ENCODE assay signal across 8 cellular contexts in the genomic region with DNA sequence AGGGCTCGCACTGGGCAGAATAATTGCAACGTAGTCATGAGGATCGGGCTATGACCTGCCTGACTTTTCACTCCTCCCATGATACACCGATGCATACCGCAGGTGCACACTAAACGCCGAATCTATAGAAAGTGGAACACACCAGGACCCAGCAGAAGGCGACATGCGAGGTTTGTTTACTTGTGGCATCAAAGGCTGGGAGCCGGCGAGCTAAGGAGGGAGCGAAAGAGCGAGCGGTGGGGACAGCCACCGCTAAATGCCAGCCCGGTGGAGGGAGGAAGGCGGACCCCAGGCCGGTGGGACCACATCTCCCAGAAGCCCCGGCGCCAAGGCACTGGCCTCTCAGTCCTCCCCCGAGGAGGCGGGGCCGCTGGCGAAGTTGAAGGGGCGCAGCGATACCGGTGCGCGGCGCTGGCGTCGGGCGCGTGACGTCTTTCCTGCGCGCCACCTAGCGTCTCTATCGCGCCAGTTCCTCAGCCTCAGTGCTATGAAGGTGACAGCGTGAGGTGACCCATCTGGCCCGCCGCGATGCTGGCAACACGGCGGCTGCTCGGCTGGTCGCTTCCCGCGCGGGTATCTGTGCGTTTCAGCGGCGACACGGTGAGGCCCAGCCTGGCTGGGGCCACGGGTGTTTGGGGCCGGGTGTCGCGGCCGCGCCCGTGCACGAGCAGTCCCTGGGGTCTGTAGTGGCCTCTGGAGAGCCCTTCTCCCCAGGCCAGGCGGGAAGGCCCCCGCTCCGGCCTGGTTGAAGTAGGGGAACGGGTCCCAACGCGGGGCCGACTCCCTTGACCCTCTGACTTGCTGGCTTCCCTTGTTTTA. TPM values are rescaled to one million over a fixed set of nuclear protein-coding genes. Genes with fewer than 3 reads are reported as not detected.
DNase-seq lines count a peak whose midpoint lies in the region; ATAC-seq and TF ChIP-seq lines count a peak whose summit lies in the region.

NDUFV1 (plus strand) TSS at position 460 of the 819 bp plus-strand sequence; CDS start at position 529, 69 bp downstream.

- H3K4me3 ChIP-seq in dorsolateral prefrontal cortex (peak within 1 kb of the TSS; percentile 71 to 100 (median 98)), lower lobe of right lung (peak within 1 kb of the TSS; percentile 99)

- H3K27me3 ChIP-seq in CD4-positive, alpha-beta T cell (ENCODE audit: control insufficient read depth, insufficient read depth, low read length) = peaks cover 3% of the 10 kb centered on the region
- H3K27me3 ChIP-seq in dorsolateral prefrontal cortex (no peaks in the 10 kb centered on the region), lower lobe of right lung (ENCODE audit: low read depth) (no peaks in the 10 kb centered on the region)

- DNase-seq in CD4-positive, alpha-beta T cell = peak; percentile 93 to 98 (median 96)
- DNase-seq in HK-2 (ENCODE audit: unreplicated experiment) (peak; percentile 86), NCI-H82 treated with DMSO at 0.1 percent for 48 hours (lab: John Stamatoyannopoulos, UW; ENCODE audit: unreplicated experiment) (peak; percentile 72), dorsolateral prefrontal cortex (peak; percentile 92 to 99 (median 97)), lower lobe of right lung (peak; percentile 98)
- DNase-seq in activated CD4-positive, alpha-beta memory T cell treated with anti-CD3 and anti-CD28 coated beads, Interleukin-2, amount 10 ng/mL, durations not matched to agents 7 days and 5 days = peak; percentile 97
- DNase-seq in stimulated activated CD4-positive, alpha-beta T cell treated with anti-CD3 and anti-CD28 coated beads, TNF-alpha, amount 100 ng/mL, for 24 hours (ENCODE audit: low read depth in 3 of 3) = peak; percentile 89 to 97 (median 90)

- CTCF ChIA-PET in CD4-positive, alpha-beta T cell (lab: Charles Lee) = interaction anchor here (1.5 to 1.6 kb wide), 2 partner anchors 7 to 22 kb away, joined by 4 to 5 read pairs; partner anchors contain the start of gene GSTP1
- CTCF ChIA-PET in activated CD4-positive, alpha-beta memory T cell treated with anti-CD3 and anti-CD28 coated beads, Interleukin-2, amount 10 ng/mL, durations not matched to agents 7 days and 5 days (lab: Charles Lee) = no interaction called here

- H3K4me3 Mint-ChIP-seq in CD4-positive, alpha-beta T cell = peak within 1 kb of the TSS; percentile 88
- peak within 1 kb of the TSS; percentile 81 for H3K4me3 Mint-ChIP-seq in activated CD4-positive, alpha-beta memory T cell treated with anti-CD3 and anti-CD28 coated beads, Interleukin-2, amount 10 ng/mL, durations not matched to agents 7 days and 5 days

- H3K27ac ChIP-seq in CD4-positive, alpha-beta T cell (ENCODE audit: low read depth, low read length) = peak within 1 kb of the TSS; percentile 79
- H3K27ac ChIP-seq in dorsolateral prefrontal cortex (peak within 1 kb of the TSS in 58 of 59 donors; percentile 2 to 96 (median 83)), lower lobe of right lung (peak within 1 kb of the TSS; percentile 91)

- peaks cover 9% of the 10 kb centered on the region for H3K4me1 Mint-ChIP-seq in CD4-positive, alpha-beta T cell (ENCODE audit: low read depth)
- peaks cover 23% of the 10 kb centered on the region for H3K4me1 Mint-ChIP-seq in activated CD4-positive, alpha-beta memory T cell treated with anti-CD3 and anti-CD28 coated beads, Interleukin-2, amount 10 ng/mL, durations not matched to agents 7 days and 5 days

- H3K36me3 ChIP-seq in lower lobe of right lung = peaks cover 33% of the 10 kb centered on the region

- no peaks in the 10 kb centered on the region for H3K9me3 Mint-ChIP-seq in CD4-positive, alpha-beta T cell
- H3K9me3 Mint-ChIP-seq in activated CD4-positive, alpha-beta memory T cell treated with anti-CD3 and anti-CD28 coated beads, Interleukin-2, amount 10 ng/mL, durations not matched to agents 7 days and 5 days = no peaks in the 10 kb centered on the region

- peak within 1 kb of the TSS; percentile 70 for H3K27ac Mint-ChIP-seq in CD4-positive, alpha-beta T cell
- peak within 1 kb of the TSS; percentile 79 for H3K27ac Mint-ChIP-seq in activated CD4-positive, alpha-beta memory T cell treated with anti-CD3 and anti-CD28 coated beads, Interleukin-2, amount 10 ng/mL, durations not matched to agents 7 days and 5 days

- H3K36me3 Mint-ChIP-seq in CD4-positive, alpha-beta T cell (ENCODE audit: low read depth) = peaks cover 30% of the 10 kb centered on the region
- H3K36me3 Mint-ChIP-seq in activated CD4-positive, alpha-beta memory T cell treated with anti-CD3 and anti-CD28 coated beads, Interleukin-2, amount 10 ng/mL, durations not matched to agents 7 days and 5 days (ENCODE audit: low read depth) = peaks cover 28% of the 10 kb centered on the region

- H3K4me1 ChIP-seq in lower lobe of right lung = peaks cover 19% of the 10 kb centered on the region

- POLR2A ChIA-PET in CD4-positive, alpha-beta T cell (lab: Charles Lee) = no interaction called here
- POLR2A ChIA-PET in activated CD4-positive, alpha-beta memory T cell treated with anti-CD3 and anti-CD28 coated beads, Interleukin-2, amount 10 ng/mL, durations not matched to agents 7 days and 5 days (lab: Charles Lee) = interaction anchor here (1.6 to 2.1 kb wide), 2 partner anchors 8 to 22 kb away, joined by 9 to 11 read pairs; partner anchors contain the start of gene NUDT8

- intact Hi-C loops in CD4-positive, alpha-beta T cell (cut with DNase I, micrococcal nuclease) = loop anchor here (1.0 to 10.0 kb wide), 7 partner anchors 8 to 254 kb away; partner anchors contain the start of genes CDK2AP2 (in 1 of the 2), NUDT8 (in 1 of the 2), POLD4 (in 1 of the 2) and RAD9A (in 1 of the 2)
- intact Hi-C loops in dorsolateral prefrontal cortex (cut with DNase I) = loop anchor here in 1 of 2 donors (1.0 to 5.0 kb wide), 3 partner anchors 23 to 99 kb away; partner anchors contain the start of genes CDK2AP2, NUDT8 and PITPNM1
- intact Hi-C loops in lower lobe of right lung (cut with DNase I) = no loop called here

- peak; percentile 81 for TF ChIP-seq CTCF in CD4-positive, alpha-beta T cell (IDR thresholded peaks at IDR 0.05)
- TF ChIP-seq CTCF in dorsolateral prefrontal cortex (IDR thresholded peaks at IDR 0.05 in 54 of 56, conservative IDR thresholded peaks at IDR 0.05 in 2 of 56; ENCODE audit: low read depth in 1 of 56, partially characterized antibody in 56 of 56) = peak; percentile 21 to 96 (median 83)
- peak; percentile 71 for TF ChIP-seq CTCF in lower lobe of right lung (IDR thresholded peaks at IDR 0.05)

- peaks cover 10% of the 10 kb centered on the region for H3K27me3 Mint-ChIP-seq in CD4-positive, alpha-beta T cell
- peaks cover 6% of the 10 kb centered on the region for H3K27me3 Mint-ChIP-seq in activated CD4-positive, alpha-beta memory T cell treated with anti-CD3 and anti-CD28 coated beads, Interleukin-2, amount 10 ng/mL, durations not matched to agents 7 days and 5 days

- H3K9me3 ChIP-seq in CD4-positive, alpha-beta T cell (ENCODE audit: control insufficient read depth, low read length) = no peaks in the 10 kb centered on the region
- no peaks in the 10 kb centered on the region for H3K9me3 ChIP-seq in lower lobe of right lung

- peak; percentile 98 for ATAC-seq in CD4-positive, alpha-beta T cell (ENCODE audit: poor library complexity)
- ATAC-seq in GM19397 (IDR thresholded peaks at IDR 0.05; ENCODE audit: unreplicated experiment) (peak; percentile 94), lower lobe of right lung (peak; percentile 98 to 99)

RNA-seq across cellular contexts. Expression of gene NDUFV1, which starts in this region (rescaled TPM):
- 100 to 1,000 TPM; 223 to 224 TPM for total RNA-seq in CD4-positive, alpha-beta T cell
- total RNA-seq in activated CD4-positive, alpha-beta memory T cell treated with anti-CD3 and anti-CD28 coated beads, Interleukin-2, amount 10 ng/mL, durations not matched to agents 7 days and 5 days = 100 to 1,000 TPM; 174 to 193 TPM
- total RNA-seq in dorsolateral prefrontal cortex (100 to 1,000 TPM; 176 to 398 (median 251) TPM), lower lobe of right lung (143 TPM)

Comparison
In these comparisons a context has a peak if more than half of its experiments do, and no peak if none do; other contexts are left out.
1. Peak in every context shown above with its lines: DNase-seq, ATAC-seq, H3K4me3 ChIP-seq and H3K27ac ChIP-seq.